Comparison of ENCODE assay signal across 19 cellular contexts in genomic region chr6:73832313-73832712, GRCh38.
"Had no signal": no experiment of that assay in that cellular context is flagged by ENCODE, and none has a peak within 500 bp of the region (broad histone marks: within the 10 kb centered on the region; RNA-seq: fewer than 3 reads in every experiment).

No MANE protein-coding gene starts in this region.

- ATAC-seq: activated CD8-positive, alpha-beta T cell treated with anti-CD3 and anti-CD28 coated beads, Interleukin-2, amount 10 ng/mL, durations not matched to agents 7 days and 5 days; activated naive CD4-positive, alpha-beta T cell treated with anti-CD3 and anti-CD28 coated beads, Interleukin-2, amount 50 U/mL, for 72 hours; activated T-cell treated with anti-CD3 and anti-CD28 coated beads, Interleukin-2, amount 50 U/mL, for 72 hours had no signal

- H3K4me3 ChIP-seq: esophagus squamous epithelium, smooth muscle cell, testis, upper lobe of left lung had no signal

- DNase-seq: activated CD4-positive, alpha-beta T cell treated with anti-CD3 and anti-CD28 coated beads, Interleukin-2, amount 10 ng/mL, durations not matched to agents 24 days and 14 days; activated CD4-positive, CD25-positive, alpha-beta regulatory T cell; activated CD8-positive, alpha-beta memory T cell treated with anti-CD3 and anti-CD28 coated beads, Interleukin-2, amount 50 U/mL, for 48 hours; activated CD8-positive, alpha-beta T cell treated with anti-CD3 and anti-CD28 coated beads, Interleukin-2, amount 10 ng/mL, durations not matched to agents 7 days and 5 days; activated gamma-delta T cell; activated T-cell treated with anti-CD3 and anti-CD28 coated beads, Interleukin-2, amount 50 U/mL, for 72 hours; amniotic stem cell; effector CD8-positive, alpha-beta T cell; esophagus squamous epithelium; hypothalamus; kidney; mesenchymal stem cell; nucleus accumbens; posterior cingulate gyrus; SW 1271; testis; upper lobe of left lung had no signal
